In the genomic region with DNA sequence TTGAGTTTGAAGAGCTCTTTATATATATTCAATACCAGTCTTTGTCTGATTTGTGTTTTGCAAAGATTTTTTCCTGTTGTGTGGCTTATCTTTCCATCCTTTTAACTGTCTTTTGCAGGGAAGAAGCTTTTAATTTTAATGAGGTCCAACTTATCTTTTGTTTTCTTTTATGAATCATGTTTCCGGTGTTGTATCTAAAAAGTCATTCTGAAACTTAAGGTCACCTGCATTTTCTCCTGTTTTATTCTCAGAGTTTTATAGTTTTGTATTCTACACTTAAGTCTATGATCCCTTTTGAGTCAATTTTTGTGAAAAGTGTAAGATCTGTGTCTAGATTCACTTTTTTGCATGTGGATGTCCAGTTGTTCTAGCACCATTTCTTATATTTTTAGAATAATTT, we compare ENCODE assay signal across 19 cellular contexts.
"Had no signal": no experiment of that assay in that cellular context is flagged by ENCODE, and none has a peak within 500 bp of the region (broad histone marks: within the 10 kb centered on the region; RNA-seq: fewer than 3 reads in every experiment).

No MANE protein-coding gene starts in this region.

- H3K4me3 ChIP-seq: ascending aorta, cardiac muscle cell, esophagus muscularis mucosa, psoas muscle had no signal

- H3K4me1 Mint-ChIP-seq: activated B cell treated with CpG ODN at 0.5 μM for 24 hours, nephron had no signal

- H3K27me3 ChIP-seq: ascending aorta, cardiac muscle cell, esophagus muscularis mucosa had no signal

- ATAC-seq: activated naive CD8-positive, alpha-beta T cell treated with anti-CD3 and anti-CD28 coated beads, Interleukin-2, amount 50 U/mL, for 24 hours; activated T-cell treated with anti-CD3 and anti-CD28 coated beads, Interleukin-2, amount 50 U/mL, for 72 hours; left colon; psoas muscle; sciatic nerve; T-cell had no signal

- H3K9me3 Mint-ChIP-seq: activated B cell treated with CpG ODN at 0.5 μM for 24 hours; activated naive CD8-positive, alpha-beta T cell treated with anti-CD3 and anti-CD28 coated beads, Interleukin-2, amount 50 U/mL, for 24 hours; activated T-cell treated with anti-CD3 and anti-CD28 coated beads, Interleukin-2, amount 50 U/mL, for 72 hours; immature natural killer cell; nephron; T-cell had no signal

- DNase-seq: activated B cell treated with CpG ODN at 0.5 μM for 24 hours; activated CD4-positive, alpha-beta T cell treated with anti-CD3 and anti-CD28 coated beads, Interleukin-2, amount 50 U/mL, for 1 hour; activated naive CD4-positive, alpha-beta T cell treated with Interleukin-2 at 50 U/mL for 16 hours; activated naive CD8-positive, alpha-beta T cell treated with anti-CD3 and anti-CD28 coated beads, Interleukin-2, amount 50 U/mL, for 24 hours; activated T-cell treated with anti-CD3 and anti-CD28 coated beads, Interleukin-2, amount 50 U/mL, for 72 hours; foreskin fibroblast; glutamatergic neuron; immature natural killer cell; left colon; mammary epithelial cell; psoas muscle; stimulated activated naive CD4-positive, alpha-beta T cell; T-cell; trophoblast cell had no signal

- H3K9me3 ChIP-seq: ascending aorta, esophagus muscularis mucosa, psoas muscle had no signal

- H3K27ac Mint-ChIP-seq: activated B cell treated with CpG ODN at 0.5 μM for 24 hours; activated naive CD8-positive, alpha-beta T cell treated with anti-CD3 and anti-CD28 coated beads, Interleukin-2, amount 50 U/mL, for 24 hours; nephron had no signal

- H3K36me3 ChIP-seq: cardiac muscle cell, esophagus muscularis mucosa had no signal

- H3K27me3 Mint-ChIP-seq: activated B cell treated with CpG ODN at 0.5 μM for 24 hours; activated naive CD8-positive, alpha-beta T cell treated with anti-CD3 and anti-CD28 coated beads, Interleukin-2, amount 50 U/mL, for 24 hours; T-cell had no signal

- H3K4me1 ChIP-seq: ascending aorta, esophagus muscularis mucosa, psoas muscle had no signal

- H3K27ac ChIP-seq: ascending aorta, cardiac muscle cell, esophagus muscularis mucosa, psoas muscle had no signal

- H3K4me3 Mint-ChIP-seq: activated B cell treated with CpG ODN at 0.5 μM for 24 hours; activated naive CD8-positive, alpha-beta T cell treated with anti-CD3 and anti-CD28 coated beads, Interleukin-2, amount 50 U/mL, for 24 hours; immature natural killer cell; nephron; T-cell had no signal
